ENCODE assay signal across 1 cellular context in the genomic region with DNA sequence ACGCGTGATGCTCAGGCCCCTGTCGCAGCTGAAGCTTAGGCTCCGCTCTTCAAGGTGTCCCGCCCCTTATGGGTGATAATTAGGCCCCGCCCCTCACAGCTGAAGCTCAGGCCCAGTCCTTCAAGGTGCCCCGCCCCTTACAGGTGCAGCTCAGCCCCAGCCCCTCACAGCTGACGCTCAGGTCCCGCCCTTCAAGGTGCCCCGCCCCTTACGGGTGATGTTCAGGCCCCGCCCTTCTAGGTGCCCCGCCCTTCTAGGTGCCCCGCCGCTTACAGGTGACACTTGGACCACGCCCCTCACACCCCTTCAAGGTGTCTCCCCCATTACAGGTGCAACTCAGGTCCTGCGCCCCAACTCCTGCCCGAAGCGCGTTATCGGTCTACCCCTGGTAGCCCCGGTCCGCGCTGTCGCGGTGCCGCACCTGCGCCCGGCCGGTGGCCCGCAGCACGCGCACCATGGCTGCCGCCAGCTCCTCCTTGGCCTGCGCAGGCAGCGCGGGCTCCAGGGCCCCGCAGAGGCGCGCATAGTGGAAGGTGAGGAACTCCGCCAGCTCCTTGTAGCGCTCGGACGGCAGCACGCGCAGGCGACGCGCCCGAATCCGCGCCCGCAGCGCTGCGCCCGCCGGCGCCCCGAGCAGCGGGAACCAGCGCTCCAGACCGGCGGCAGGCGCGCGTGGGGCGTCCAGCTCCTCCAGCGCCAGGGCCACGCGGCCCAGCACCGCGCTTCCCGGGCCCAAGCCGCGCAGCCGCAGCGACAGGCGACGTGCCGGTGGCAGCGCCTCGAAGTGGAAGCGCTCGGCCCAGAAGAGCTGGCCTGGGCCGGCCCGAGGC.
TF ChIP-seq lines count a peak whose summit lies in the region.

No MANE protein-coding gene starts in this region.

TF ChIP-seq in HCT116, 20 proteins besides CTCF, POLR2A, EP300 and RAD21:
- TF ChIP-seq SIN3A (IDR thresholded peaks at IDR 0.05; ENCODE audit: low read depth): no peak
TF ChIP-seq in HCT116: peak in this region for 0.
